ENCODE assay signal across 18 cellular contexts in genomic region chr3:168155207-168155785, GRCh38. TPM values are rescaled to one million over a fixed set of nuclear protein-coding genes. Genes with fewer than 3 reads are reported as not detected.
DNase-seq lines count a peak whose midpoint lies in the region; ATAC-seq and TF ChIP-seq lines count a peak whose summit lies in the region.
"Had no signal": no experiment of that assay in that cellular context is flagged by ENCODE, and none has a peak within 500 bp of the region (broad histone marks: within the 10 kb centered on the region; RNA-seq: fewer than 3 reads in every experiment).

No MANE protein-coding gene starts in this region.

- H3K27ac ChIP-seq in left ventricle myocardium inferior (replicated peaks) (no peak overlapping the region), mesendoderm (ENCODE audit: low read depth, low read length) (no peak overlapping the region), upper lobe of right lung (no peak overlapping the region), colonic mucosa (no peak overlapping the region)

- H3K4me1 ChIP-seq in left ventricle myocardium inferior (no peaks in the 10 kb centered on the region), mesendoderm (ENCODE audit: control insufficient read depth, low read depth, low read length) (peaks cover 6% of the 10 kb centered on the region), upper lobe of right lung (no peaks in the 10 kb centered on the region), colonic mucosa (no peaks in the 10 kb centered on the region)

- H2BK120ac ChIP-seq in mesendoderm (ENCODE audit: low read depth, low read length) = no peak overlapping the region

- H4K5ac ChIP-seq in mesendoderm (ENCODE audit: low read length) = no peak overlapping the region

- H3K23ac ChIP-seq in mesendoderm (ENCODE audit: low read length) = no peak overlapping the region

- H3K4me3 ChIP-seq in left ventricle myocardium inferior (no peak overlapping the region), mesendoderm (ENCODE audit: low read length) (no peak overlapping the region), upper lobe of right lung (no peak overlapping the region), colonic mucosa (no peak overlapping the region)
- H3K4me3 ChIP-seq: MG63 had no signal

- H3K4ac ChIP-seq in mesendoderm (ENCODE audit: low read depth, low read length) = no peak overlapping the region

- H2BK5ac ChIP-seq in mesendoderm (ENCODE audit: low read length) = no peak overlapping the region

- ATAC-seq in left cardiac atrium = peak; percentile 8 to 63
- ATAC-seq in upper lobe of right lung = peak; percentile 59

- no peak overlapping the region for H4K8ac ChIP-seq in mesendoderm (ENCODE audit: low read depth, low read length)

- H3K27me3 ChIP-seq in left ventricle myocardium inferior (ENCODE audit: low read depth) (no peaks in the 10 kb centered on the region), mesendoderm (ENCODE audit: insufficient read depth, low read length, poor library complexity) (no peaks in the 10 kb centered on the region), upper lobe of right lung (no peaks in the 10 kb centered on the region), colonic mucosa (no peaks in the 10 kb centered on the region)
- H3K27me3 ChIP-seq: MG63 had no signal

- no peak overlapping the region for H2AK5ac ChIP-seq in mesendoderm (ENCODE audit: low read length)

- TF ChIP-seq CTCF in left ventricle myocardium inferior (IDR thresholded peaks at IDR 0.05; ENCODE audit: borderline replicate concordance) = no peak
- no peak for TF ChIP-seq CTCF in upper lobe of right lung (IDR thresholded peaks at IDR 0.05)
- TF ChIP-seq CTCF in colonic mucosa (IDR thresholded peaks at IDR 0.05) = no peak

- intact Hi-C loops in left cardiac atrium (cut with DNase I) (no loop called here), left ventricle myocardium inferior (cut with micrococcal nuclease) (no loop called here), upper lobe of right lung (cut with DNase I) (no loop called here), colonic mucosa (cut with DNase I) (no loop called here)

- peaks cover 20% of the 10 kb centered on the region for H3K9me3 ChIP-seq in left ventricle myocardium inferior (replicated peaks)
- no peaks in the 10 kb centered on the region for H3K9me3 ChIP-seq in upper lobe of right lung
- no peaks in the 10 kb centered on the region for H3K9me3 ChIP-seq in colonic mucosa

- no peak overlapping the region for H2BK15ac ChIP-seq in mesendoderm (replicated peaks; ENCODE audit: low read depth)

- no peak overlapping the region for H3K56ac ChIP-seq in mesendoderm (ENCODE audit: low read length)

- DNase-seq in left cardiac atrium = no peak
- DNase-seq in left ventricle myocardium inferior = no peak
- peak; percentile 15 for DNase-seq in UCSD-AML1 (lab: John Stamatoyannopoulos, UW; ENCODE audit: unreplicated experiment)
- peak; percentile 25 for DNase-seq in mesendoderm
- no peak for DNase-seq in upper lobe of right lung
- no peak for DNase-seq in colonic mucosa
- no peak for DNase-seq in hypothalamus (lab: John Stamatoyannopoulos, UW)
- DNase-seq in NCI-H345 (lab: John Stamatoyannopoulos, UW) = no peak
- DNase-seq: CD4-positive, CD25-positive, alpha-beta regulatory T cell; COR-L47; DMS 273 treated with DMSO at 0.1 percent for 48 hours; DND-41; H7; MG63; NCI-H1105 treated with DMSO at 0.1 percent for 48 hours; NCI-H1694; NCI-H2081 treated with DMSO at 0.1 percent for 48 hours; NCI-H524 had no signal

- H3K36me3 ChIP-seq in left ventricle myocardium inferior = no peaks in the 10 kb centered on the region
- no peaks in the 10 kb centered on the region for H3K36me3 ChIP-seq in mesendoderm (ENCODE audit: control insufficient read depth, insufficient read depth, low read length)
- no peaks in the 10 kb centered on the region for H3K36me3 ChIP-seq in upper lobe of right lung
- no peaks in the 10 kb centered on the region for H3K36me3 ChIP-seq in colonic mucosa
- H3K36me3 ChIP-seq: MG63 had no signal

- H3K79me1 ChIP-seq in mesendoderm (ENCODE audit: low read length) = no peaks in the 10 kb centered on the region

- H3K79me2 ChIP-seq in mesendoderm (ENCODE audit: control insufficient read depth, insufficient read depth, low read length) = no peaks in the 10 kb centered on the region

- H3K9ac ChIP-seq in mesendoderm (ENCODE audit: low read length) (no peak overlapping the region), colonic mucosa (ENCODE audit: low read depth in 2 of 2, low read length in 2 of 2) (no peak overlapping the region)

- H3K4me2 ChIP-seq in mesendoderm (ENCODE audit: low read length) = no peak overlapping the region

- no peak overlapping the region for H3K18ac ChIP-seq in mesendoderm (ENCODE audit: low read length)

RNA-seq across cellular contexts. Expression of gene GOLIM4, which starts 59.6 kb away (rescaled TPM):
- total RNA-seq in left cardiac atrium (10 to 100 TPM; 52.3 to 52.4 TPM), left ventricle myocardium inferior (74.8 TPM), upper lobe of right lung (50.9 TPM), colonic mucosa (10 to 100 TPM; 73.8 to 79.4 TPM)
- 29.3 TPM for polyA plus RNA-seq in mesendoderm (2013, experiment 1 of 2)
- polyA plus RNA-seq in mesendoderm (2013, experiment 2 of 2) = 28.5 TPM
- polyA plus RNA-seq: CD4-positive, CD25-positive, alpha-beta regulatory T cell had no signal

Comparison
In these comparisons a context has a peak if more than half of its experiments do, and no peak if none do; other contexts are left out.
1. DNase-seq: peak in UCSD-AML1 (single experiment) and mesendoderm (single experiment); none in left cardiac atrium (single experiment), left ventricle myocardium inferior (single experiment), upper lobe of right lung (single experiment), colonic mucosa (single experiment), hypothalamus (0 of 51) and NCI-H345 (single experiment).